In genomic region chr4:152661649-152662048, GRCh38 we compare ENCODE assay signal across 24 cellular contexts.
DNase-seq lines count a peak whose midpoint lies in the region; ATAC-seq and TF ChIP-seq lines count a peak whose summit lies in the region.
"Had no signal": no experiment of that assay in that cellular context is flagged by ENCODE, and none has a peak within 500 bp of the region (broad histone marks: within the 10 kb centered on the region; RNA-seq: fewer than 3 reads in every experiment).

No MANE protein-coding gene starts in this region.

- peaks cover 22% of the 10 kb centered on the region; the same call in 1 of the 2 replicates for H3K9me3 ChIP-seq in SU-DHL-6 (ENCODE audit: insufficient read depth, low read length)
- H3K9me3 ChIP-seq: ovary had no signal

- no peaks in the 10 kb centered on the region for H3K27me3 Mint-ChIP-seq in stimulated activated naive CD8-positive, alpha-beta T cell treated with anti-CD3 and anti-CD28 coated beads, Interleukin-15, Interleukin-2, amounts not matched to agents 100 ng/mL and 50 ng/mL, for 24 hours
- no peaks in the 10 kb centered on the region for H3K27me3 Mint-ChIP-seq in dendritic cell treated with granulocyte-macrophage colony-stimulating factor and Interleukin-4, amounts not matched to agents 40 ng/mL and 50 ng/mL, for 4 days
- H3K27me3 Mint-ChIP-seq: natural killer cell treated with Interleukin-12 subunit alpha and Interleukin-12 subunit beta and Interleukin-15 and Interleukin-18, amount 100 ng/mL, for 72 hours had no signal

- no peak overlapping the region for H2AFZ ChIP-seq in SU-DHL-6 (ENCODE audit: low read depth, low read length, severe bottlenecking)

- peaks cover 22% of the 10 kb centered on the region for H3K36me3 Mint-ChIP-seq in stimulated activated naive CD8-positive, alpha-beta T cell treated with anti-CD3 and anti-CD28 coated beads, Interleukin-15, Interleukin-2, amounts not matched to agents 100 ng/mL and 50 ng/mL, for 24 hours (ENCODE audit: low read depth)
- H3K36me3 Mint-ChIP-seq in dendritic cell treated with granulocyte-macrophage colony-stimulating factor and Interleukin-4, amounts not matched to agents 40 ng/mL and 50 ng/mL, for 4 days (ENCODE audit: low read depth), result peaks cover 18% of the 10 kb centered on the region

- intact Hi-C loops in dendritic cell treated with granulocyte-macrophage colony-stimulating factor and Interleukin-4, amounts not matched to agents 40 ng/mL and 50 ng/mL, for 4 days (cut with micrococcal nuclease), result loop anchor here (10.0 kb wide), 1 partner anchor 113 kb away; the partner anchor contains the start of genes ARFIP1 and TIGD4

- H3K4me1 Mint-ChIP-seq in stimulated activated naive CD8-positive, alpha-beta T cell treated with anti-CD3 and anti-CD28 coated beads, Interleukin-15, Interleukin-2, amounts not matched to agents 100 ng/mL and 50 ng/mL, for 24 hours (ENCODE audit: low read depth), result peaks cover 36% of the 10 kb centered on the region
- H3K4me1 Mint-ChIP-seq in dendritic cell treated with granulocyte-macrophage colony-stimulating factor and Interleukin-4, amounts not matched to agents 40 ng/mL and 50 ng/mL, for 4 days (ENCODE audit: low read depth), result peaks cover 46% of the 10 kb centered on the region

- H4K20me1 ChIP-seq in SU-DHL-6 (ENCODE audit: low read depth, low read length), result no peaks in the 10 kb centered on the region
- H4K20me1 ChIP-seq: BLaER1 treated with 17β-estradiol and CSF1 and Interleukin-3, amounts not matched to agents 10 nM and 100 nM had no signal

- H3K27ac Mint-ChIP-seq in stimulated activated naive CD8-positive, alpha-beta T cell treated with anti-CD3 and anti-CD28 coated beads, Interleukin-15, Interleukin-2, amounts not matched to agents 100 ng/mL and 50 ng/mL, for 24 hours, result peak overlapping the region; percentile 53
- H3K27ac Mint-ChIP-seq in dendritic cell treated with granulocyte-macrophage colony-stimulating factor and Interleukin-4, amounts not matched to agents 40 ng/mL and 50 ng/mL, for 4 days, result peak overlapping the region; percentile 81

- H3K79me2 ChIP-seq in SU-DHL-6 (ENCODE audit: insufficient read depth, low read length), result peaks cover 76% of the 10 kb centered on the region

- peak overlapping the region; percentile 16 for H3K4me3 ChIP-seq in SU-DHL-6 (ENCODE audit: insufficient read depth, low read length, poor library complexity, severe bottlenecking)
- H3K4me3 ChIP-seq: BLaER1 treated with 17β-estradiol and CSF1 and Interleukin-3, amounts not matched to agents 10 nM and 100 nM; breast epithelium; ovary; upper lobe of left lung had no signal

- H3K4me3 Mint-ChIP-seq in stimulated activated naive CD8-positive, alpha-beta T cell treated with anti-CD3 and anti-CD28 coated beads, Interleukin-15, Interleukin-2, amounts not matched to agents 100 ng/mL and 50 ng/mL, for 24 hours, result no peak overlapping the region
- H3K4me3 Mint-ChIP-seq in dendritic cell treated with granulocyte-macrophage colony-stimulating factor and Interleukin-4, amounts not matched to agents 40 ng/mL and 50 ng/mL, for 4 days, result no peak overlapping the region
- H3K4me3 Mint-ChIP-seq: natural killer cell treated with Interleukin-12 subunit alpha and Interleukin-12 subunit beta and Interleukin-15 and Interleukin-18, amount 100 ng/mL, for 72 hours had no signal

- TF ChIP-seq CTCF in SU-DHL-6 (IDR thresholded peaks at IDR 0.05; ENCODE audit: insufficient read depth, low read length, poor library complexity, severe bottlenecking), result no peak

- H3K9ac ChIP-seq in SU-DHL-6 (ENCODE audit: low read length), result peak overlapping the region; percentile 72
- H3K9ac ChIP-seq: BLaER1 treated with 17β-estradiol and CSF1 and Interleukin-3, amounts not matched to agents 10 nM and 100 nM had no signal

- peaks cover 22% of the 10 kb centered on the region for H3K9me3 Mint-ChIP-seq in stimulated activated naive CD8-positive, alpha-beta T cell treated with anti-CD3 and anti-CD28 coated beads, Interleukin-15, Interleukin-2, amounts not matched to agents 100 ng/mL and 50 ng/mL, for 24 hours
- peaks cover 26% of the 10 kb centered on the region for H3K9me3 Mint-ChIP-seq in dendritic cell treated with granulocyte-macrophage colony-stimulating factor and Interleukin-4, amounts not matched to agents 40 ng/mL and 50 ng/mL, for 4 days

- peak overlapping the region; percentile 97 for H3K4me2 ChIP-seq in SU-DHL-6 (ENCODE audit: low read depth, low read length, poor library complexity, severe bottlenecking)

- H3K27ac ChIP-seq in SU-DHL-6 (ENCODE audit: low read depth, low read length), result peak overlapping the region; percentile 97
- H3K27ac ChIP-seq: BLaER1 treated with 17β-estradiol and CSF1 and Interleukin-3, amounts not matched to agents 10 nM and 100 nM; breast epithelium; ovary had no signal

- no peak for DNase-seq in stimulated activated naive CD8-positive, alpha-beta T cell treated with anti-CD3 and anti-CD28 coated beads, Interleukin-15, Interleukin-2, amounts not matched to agents 100 U/mL and 50 U/mL, for 24 hours
- no peak for DNase-seq in NOMO-1 (lab: John Stamatoyannopoulos, UW; ENCODE audit: unreplicated experiment in 2 of 2)
- no peak for DNase-seq in stimulated activated CD4-positive, alpha-beta T cell treated with anti-CD3 and anti-CD28 coated beads, Interleukin-4, amount 100 ng/mL, for 4 hours
- no peak for DNase-seq in NCI-H1930 (lab: John Stamatoyannopoulos, UW)
- DNase-seq: activated CD4-positive, alpha-beta T cell treated with anti-CD3 and anti-CD28 coated beads for 48 hours; activated CD8-positive, alpha-beta memory T cell treated with anti-CD3 and anti-CD28 coated beads, Interleukin-2, amount 50 U/mL, for 48 hours; activated naive CD4-positive, alpha-beta T cell; amniotic stem cell; cortex of kidney; head of caudate nucleus; KG1; NCI-H1694 treated with DMSO at 0.1 percent for 48 hours; ovary; Right ventricle myocardium superior; stimulated activated CD4-positive, alpha-beta T cell treated with anti-CD3 and anti-CD28 coated beads, Interleukin-4, amount 100 ng/mL, for 24 hours; upper lobe of left lung had no signal

- H3F3A ChIP-seq in SU-DHL-6 (ENCODE audit: insufficient read depth), result peaks cover 75% of the 10 kb centered on the region

- peaks cover 29% of the 10 kb centered on the region for H3K36me3 ChIP-seq in SU-DHL-6 (ENCODE audit: low read length)
- H3K36me3 ChIP-seq: breast epithelium, ovary, upper lobe of left lung had no signal

- no peaks in the 10 kb centered on the region for H3K9me2 ChIP-seq in SU-DHL-6 (replicated peaks; ENCODE audit: insufficient read depth, low read length)

- no peaks in the 10 kb centered on the region for H3K27me3 ChIP-seq in SU-DHL-6 (ENCODE audit: low read length)
- H3K27me3 ChIP-seq: BLaER1 treated with 17β-estradiol and CSF1 and Interleukin-3, amounts not matched to agents 10 nM and 100 nM; breast epithelium; ovary; upper lobe of left lung had no signal

- ATAC-seq in stimulated activated naive CD8-positive, alpha-beta T cell treated with anti-CD3 and anti-CD28 coated beads, Interleukin-15, Interleukin-2, amounts not matched to agents 100 U/mL and 50 U/mL, for 24 hours, result no peak
- no peak for ATAC-seq in HG03457 (IDR thresholded peaks at IDR 0.05; ENCODE audit: unreplicated experiment)
- ATAC-seq: left lobe of liver; natural killer cell treated with Interleukin-12 subunit alpha and Interleukin-12 subunit beta and Interleukin-15 and Interleukin-18, amount 100 ng/mL, for 72 hours had no signal
